ENCODE assay signal across 8 cellular contexts in genomic region chr10:79528261-79528660, GRCh38. TPM values are rescaled to one million over a fixed set of nuclear protein-coding genes. Genes with fewer than 3 reads are reported as not detected.
"Had no signal": no experiment of that assay in that cellular context is flagged by ENCODE, and none has a peak within 500 bp of the region (broad histone marks: within the 10 kb centered on the region; RNA-seq: fewer than 3 reads in every experiment).

No MANE protein-coding gene starts in this region.

RNA-seq across cellular contexts. Expression of gene EIF5AL1, which starts 15.9 kb away (rescaled TPM):
- total RNA-seq: vagina had no signal

RNA-seq across cellular contexts. Expression of gene SFTPA2, which starts 31.9 kb away (rescaled TPM):
- total RNA-seq: naive thymus-derived CD4-positive, alpha-beta T cell; natural killer cell; occipital lobe; osteoblast; pulmonary artery endothelial cell; subcutaneous adipose tissue; thoracic aorta had no signal
- polyA plus RNA-seq: naive thymus-derived CD4-positive, alpha-beta T cell had no signal
